In the genomic region with DNA sequence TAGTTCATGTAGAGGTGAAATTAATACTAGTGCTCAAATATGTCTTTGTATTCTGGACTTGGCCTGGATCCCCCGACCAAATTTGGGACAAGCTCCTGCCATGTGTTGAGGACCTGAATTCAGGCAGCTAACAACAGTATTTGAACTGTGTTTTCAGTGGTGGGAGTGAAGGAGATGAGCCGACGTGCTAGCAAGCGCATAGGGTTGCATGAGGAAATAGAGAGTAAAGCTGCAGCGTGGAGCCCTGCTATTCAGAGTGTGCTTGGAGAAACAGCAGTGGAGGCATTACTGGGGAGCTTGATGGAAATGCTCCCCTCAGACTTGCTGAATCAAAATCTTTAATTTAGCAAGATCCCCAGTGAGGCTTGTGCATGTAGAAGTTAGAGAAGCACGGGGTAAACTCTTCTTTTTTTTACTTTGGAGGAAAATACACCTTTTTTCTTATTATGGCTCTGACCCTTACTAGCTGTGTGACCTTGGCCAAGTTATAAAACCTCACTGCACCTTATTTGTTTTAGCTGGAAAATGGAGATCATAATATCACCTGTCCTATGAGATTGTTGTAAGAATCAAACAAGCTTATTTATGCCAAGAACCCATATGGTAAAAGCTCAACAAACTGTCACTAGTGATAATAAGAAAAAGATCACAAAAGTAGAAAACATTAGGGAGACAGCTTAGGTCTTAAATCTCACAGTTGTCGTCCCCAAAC, we compare ENCODE assay signal across 24 cellular contexts.
A peak's percentile ranks its signal among the peaks of the same experiment; 100 is the strongest.
DNase-seq lines count a peak whose midpoint lies in the region; ATAC-seq, FAIRE-seq and TF ChIP-seq lines count a peak whose summit lies in the region.
"Had no signal": no experiment of that assay in that cellular context is flagged by ENCODE, and none has a peak within 500 bp of the region (broad histone marks: within the 10 kb centered on the region; RNA-seq: fewer than 3 reads in every experiment).

No MANE protein-coding gene starts in this region.

- H3K27me3 Mint-ChIP-seq in progenitor cell of endocrine pancreas, result no peaks in the 10 kb centered on the region
- no peaks in the 10 kb centered on the region for H3K27me3 Mint-ChIP-seq in CD8-positive, alpha-beta T cell (ENCODE audit: low read depth)
- H3K27me3 Mint-ChIP-seq: activated CD4-positive, alpha-beta T cell treated with anti-CD3 and anti-CD28 coated beads for 36 hours; naive B cell; stimulated activated naive CD8-positive, alpha-beta T cell treated with anti-CD3 and anti-CD28 coated beads, Interleukin-15, amount 100 ng/mL, for 72 hours had no signal

- H3K9me3 Mint-ChIP-seq in progenitor cell of endocrine pancreas (ENCODE audit: low read depth), result no peaks in the 10 kb centered on the region
- no peaks in the 10 kb centered on the region for H3K9me3 Mint-ChIP-seq in CD8-positive, alpha-beta T cell
- H3K9me3 Mint-ChIP-seq: naive B cell; stimulated activated naive CD8-positive, alpha-beta T cell treated with anti-CD3 and anti-CD28 coated beads, Interleukin-15, amount 100 ng/mL, for 72 hours; T-helper 1 cell treated with Interleukin-12 subunit alpha and Interleukin-12 subunit beta and Interleukin-4 antibody, amounts not matched to agents 30 μg/mL and 1 μg/mL, for 36 hours had no signal

- no peak for DNase-seq in right lobe of liver
- no peak for DNase-seq in HepG2 (ENCODE audit: low spot score)
- DNase-seq in left ventricle myocardium superior, result no peak
- no peak for DNase-seq in progenitor cell of endocrine pancreas (ENCODE audit: low spot score, unreplicated experiment)
- DNase-seq in AG08395 (ENCODE audit: low spot score), result no peak
- no peak for DNase-seq in activated CD4-positive, alpha-beta T cell treated with anti-CD3 and anti-CD28 coated beads, Interleukin-2, amount 50 U/mL, for 1 hour
- DNase-seq in NCI-H146 treated with DMSO at 0.1 percent for 48 hours (lab: John Stamatoyannopoulos, UW; ENCODE audit: unreplicated experiment), result no peak
- no peak for DNase-seq in CD8-positive, alpha-beta T cell
- DNase-seq: activated CD4-positive, alpha-beta T cell treated with anti-CD3 and anti-CD28 coated beads for 36 hours; activated CD8-positive, alpha-beta memory T cell treated with anti-CD3 and anti-CD28 coated beads for 24 hours; activated naive CD4-positive, alpha-beta T cell; activated T-cell treated with anti-CD3 and anti-CD28 coated beads, Interleukin-2, amount 50 U/mL, for 1 hour; Calu3; Karpas-422; MV-4-11; naive B cell; NCI-H1694 treated with DMSO at 0.1 percent for 48 hours; NCI-H526; stimulated activated CD4-positive, alpha-beta T cell treated with anti-CD3 and anti-CD28 coated beads, Interleukin-15, amount 100 ng/mL, for 24 hours; stimulated activated naive CD8-positive, alpha-beta T cell treated with anti-CD3 and anti-CD28 coated beads, Interleukin-15, amount 100 ng/mL, for 72 hours had no signal

- TF ChIP-seq POLR2A in right lobe of liver (IDR thresholded peaks at IDR 0.05), result no peak
- TF ChIP-seq POLR2A in HepG2 (IDR thresholded peaks at IDR 0.05; ENCODE audit: insufficient read depth in 1 of 2, low read depth in 2 of 2, low read length in 2 of 2), result no peak

- H3K27me3 ChIP-seq in right lobe of liver, result no peaks in the 10 kb centered on the region
- H3K27me3 ChIP-seq in HepG2 (ENCODE audit: control insufficient read depth in 1 of 2, insufficient read depth in 2 of 2, low read length in 2 of 2), result no peaks in the 10 kb centered on the region
- H3K27me3 ChIP-seq in CD8-positive, alpha-beta T cell (ENCODE audit: insufficient read depth, low read length), result no peaks in the 10 kb centered on the region

- CTCF ChIA-PET in HepG2 (lab: Yijun Ruan, JAX; ENCODE audit: low intra/inter-chr PET ratio, low total read pairs), result no interaction called here
- CTCF ChIA-PET in CD8-positive, alpha-beta T cell (lab: Charles Lee), result interaction anchor here (0.7 kb wide), 1 partner anchor 484 kb away, joined by 3 read pairs; no protein-coding TSS in a partner anchor

- no peak overlapping the region for H2AFZ ChIP-seq in HepG2 (ENCODE audit: low read length)

- TF ChIP-seq EP300 in HepG2 (IDR thresholded peaks at IDR 0.05; ENCODE audit: low read depth in 2 of 2, low read length in 2 of 2) (no peak), HepG2 (CRISPR knock-in tag; IDR thresholded peaks at IDR 0.05; ENCODE audit: borderline replicate concordance) (no peak)

- H3K27ac Mint-ChIP-seq in progenitor cell of endocrine pancreas, result peak overlapping the region; percentile 73
- H3K27ac Mint-ChIP-seq in CD8-positive, alpha-beta T cell, result no peak overlapping the region
- H3K27ac Mint-ChIP-seq: activated CD4-positive, alpha-beta T cell treated with anti-CD3 and anti-CD28 coated beads for 36 hours; stimulated activated naive CD8-positive, alpha-beta T cell treated with anti-CD3 and anti-CD28 coated beads, Interleukin-15, amount 100 ng/mL, for 72 hours; T-helper 1 cell treated with Interleukin-12 subunit alpha and Interleukin-12 subunit beta and Interleukin-4 antibody, amounts not matched to agents 30 μg/mL and 1 μg/mL, for 36 hours had no signal

- no peaks in the 10 kb centered on the region for H3K79me2 ChIP-seq in HepG2 (ENCODE audit: insufficient read depth, low read length)

- H3K9me3 ChIP-seq in right lobe of liver, result no peaks in the 10 kb centered on the region
- no peaks in the 10 kb centered on the region for H3K9me3 ChIP-seq in HepG2 (ENCODE audit: low read length)
- H3K9me3 ChIP-seq in CD8-positive, alpha-beta T cell (ENCODE audit: low read length), result no peaks in the 10 kb centered on the region
- H3K9me3 ChIP-seq: A549 had no signal

- TF ChIP-seq CTCF in right lobe of liver (IDR thresholded peaks at IDR 0.05), result no peak
- TF ChIP-seq CTCF in HepG2 (CRISPR knock-in tag; IDR thresholded peaks at IDR 0.05), result no peak
- TF ChIP-seq CTCF in progenitor cell of endocrine pancreas (IDR thresholded peaks at IDR 0.05; ENCODE audit: unreplicated experiment), result no peak
- no peak for TF ChIP-seq CTCF in CD8-positive, alpha-beta T cell (IDR thresholded peaks at IDR 0.05)

- in situ Hi-C loops in HepG2 (cut with HindIII; ENCODE audit: extremely low pct_ligation_motif_present, low pct_unique_long_range_greater_than_20kb), result no loop called here

- no peak overlapping the region for H3K9ac ChIP-seq in HepG2 (ENCODE audit: insufficient read depth, low read depth, low read length)

- peaks cover 27% of the 10 kb centered on the region for H3K4me1 Mint-ChIP-seq in progenitor cell of endocrine pancreas (ENCODE audit: low read depth)
- peaks cover 3% of the 10 kb centered on the region for H3K4me1 Mint-ChIP-seq in CD8-positive, alpha-beta T cell (ENCODE audit: low read depth)

- H4K20me1 ChIP-seq in HepG2 (ENCODE audit: insufficient read depth, low read length), result no peaks in the 10 kb centered on the region

- H3K27ac ChIP-seq in right lobe of liver (peak overlapping the region in 1 of 3 donors; percentile 7), HepG2 (ENCODE audit: extremely low read length, insufficient read depth, low read length) (no peak overlapping the region)
- H3K27ac ChIP-seq in CD8-positive, alpha-beta T cell (ENCODE audit: low read depth, low read length), result no peak overlapping the region
- H3K27ac ChIP-seq: A549 had no signal

- no peak overlapping the region for H3K4me3 Mint-ChIP-seq in progenitor cell of endocrine pancreas (ENCODE audit: low read depth)
- H3K4me3 Mint-ChIP-seq in CD8-positive, alpha-beta T cell, result no peak overlapping the region
- H3K4me3 Mint-ChIP-seq: activated CD4-positive, alpha-beta T cell treated with anti-CD3 and anti-CD28 coated beads for 36 hours; naive B cell; stimulated activated naive CD8-positive, alpha-beta T cell treated with anti-CD3 and anti-CD28 coated beads, Interleukin-15, amount 100 ng/mL, for 72 hours; T-helper 1 cell treated with Interleukin-12 subunit alpha and Interleukin-12 subunit beta and Interleukin-4 antibody, amounts not matched to agents 30 μg/mL and 1 μg/mL, for 36 hours had no signal

- POLR2A ChIA-PET in HepG2 (lab: Yijun Ruan, JAX), result interaction anchor here (1.2 to 1.8 kb wide), 3 partner anchors 8 to 46 kb away, joined by 4 to 7 read pairs (median 5); no protein-coding TSS in a partner anchor
- POLR2A ChIA-PET in CD8-positive, alpha-beta T cell (lab: Charles Lee), result no interaction called here

- ATAC-seq in right lobe of liver (peak in 3 of 4 donors; percentile 5 to 12 (median 9)), HepG2 (no peak), left ventricle myocardium superior (peak; percentile 12)
- no peak for ATAC-seq in CD8-positive, alpha-beta T cell
- ATAC-seq: A549; activated CD4-positive, alpha-beta T cell treated with anti-CD3 and anti-CD28 coated beads for 36 hours; GM12878; stimulated activated naive CD8-positive, alpha-beta T cell treated with anti-CD3 and anti-CD28 coated beads, Interleukin-15, amount 100 ng/mL, for 72 hours had no signal

- FAIRE-seq in HepG2 (lab: Jason Lieb, UNC), result no peak
- FAIRE-seq: A549, GM12878, RCC 7860 had no signal

- WGBS in right lobe of liver (ENCODE audit: insufficient coverage, low coverage, low lambda C conversion rate, missing lambda C conversion rate), result 67% methylated on average over 7 of the region's 7 CpGs
- 95% methylated on average over 7 of the region's 7 CpGs for WGBS in HepG2 (ENCODE audit: low lambda C conversion rate)

- intact Hi-C loops in right lobe of liver (cut with DNase I) (no loop called here), HepG2 (cut with micrococcal nuclease; ENCODE audit: unreplicated experiment) (no loop called here), left ventricle myocardium superior (cut with micrococcal nuclease) (no loop called here)
- intact Hi-C loops in CD8-positive, alpha-beta T cell (cut with DNase I, micrococcal nuclease), result no loop called here

- peaks cover 6% of the 10 kb centered on the region for H3K36me3 Mint-ChIP-seq in progenitor cell of endocrine pancreas (ENCODE audit: insufficient read depth)
- H3K36me3 Mint-ChIP-seq in CD8-positive, alpha-beta T cell, result peaks cover 73% of the 10 kb centered on the region

- TF ChIP-seq RAD21 in HepG2 (CRISPR knock-in tag; IDR thresholded peaks at IDR 0.05), result no peak

- H3K36me3 ChIP-seq in right lobe of liver (peaks cover 0 to 6% (median 2%) of the 10 kb centered on the region in 4 donors), HepG2 (replicated peaks in 1 of 2; ENCODE audit: control insufficient read depth in 1 of 2, insufficient read depth in 2 of 2, low read length in 2 of 2) (peaks cover 3 to 21% of the 10 kb centered on the region in 2 experiments; a peak in 3 of 5 replicates)
- peaks cover 16% of the 10 kb centered on the region for H3K36me3 ChIP-seq in CD8-positive, alpha-beta T cell (ENCODE audit: insufficient read depth, low read length)

- H3K4me3 ChIP-seq in right lobe of liver (no peak overlapping the region), HepG2 (replicated peaks in 1 of 3; ENCODE audit: insufficient read depth in 1 of 3, low read depth in 2 of 3, low read length in 3 of 3) (no peak overlapping the region)
- no peak overlapping the region for H3K4me3 ChIP-seq in CD8-positive, alpha-beta T cell (ENCODE audit: low read depth, low read length)
- H3K4me3 ChIP-seq: A549, GM12878 had no signal

- no peak overlapping the region for H3K4me2 ChIP-seq in HepG2 (ENCODE audit: low read depth, low read length)
- H3K4me2 ChIP-seq: A549 had no signal

- peaks cover 0 to 12% (median 0%) of the 10 kb centered on the region in 4 donors for H3K4me1 ChIP-seq in right lobe of liver
- peaks cover 50% of the 10 kb centered on the region for H3K4me1 ChIP-seq in HepG2 (ENCODE audit: insufficient read depth, low read length)
- H3K4me1 ChIP-seq in CD8-positive, alpha-beta T cell (ENCODE audit: insufficient read depth, low read length), result no peaks in the 10 kb centered on the region
- H3K4me1 ChIP-seq: A549 had no signal

- no TSS peak for BruUV-seq in HepG2 (replicated peaks; lab: Mats Ljungman, UMichigan)

Comparison
In these comparisons a context has a peak if more than half of its experiments do, and no peak if none do; other contexts are left out.
1. ATAC-seq: peak in right lobe of liver (3 of 4) and left ventricle myocardium superior (single experiment); none in HepG2 (single experiment) and CD8-positive, alpha-beta T cell (single experiment).